14 cellular contexts compared by ENCODE assay signal in the genomic region with DNA sequence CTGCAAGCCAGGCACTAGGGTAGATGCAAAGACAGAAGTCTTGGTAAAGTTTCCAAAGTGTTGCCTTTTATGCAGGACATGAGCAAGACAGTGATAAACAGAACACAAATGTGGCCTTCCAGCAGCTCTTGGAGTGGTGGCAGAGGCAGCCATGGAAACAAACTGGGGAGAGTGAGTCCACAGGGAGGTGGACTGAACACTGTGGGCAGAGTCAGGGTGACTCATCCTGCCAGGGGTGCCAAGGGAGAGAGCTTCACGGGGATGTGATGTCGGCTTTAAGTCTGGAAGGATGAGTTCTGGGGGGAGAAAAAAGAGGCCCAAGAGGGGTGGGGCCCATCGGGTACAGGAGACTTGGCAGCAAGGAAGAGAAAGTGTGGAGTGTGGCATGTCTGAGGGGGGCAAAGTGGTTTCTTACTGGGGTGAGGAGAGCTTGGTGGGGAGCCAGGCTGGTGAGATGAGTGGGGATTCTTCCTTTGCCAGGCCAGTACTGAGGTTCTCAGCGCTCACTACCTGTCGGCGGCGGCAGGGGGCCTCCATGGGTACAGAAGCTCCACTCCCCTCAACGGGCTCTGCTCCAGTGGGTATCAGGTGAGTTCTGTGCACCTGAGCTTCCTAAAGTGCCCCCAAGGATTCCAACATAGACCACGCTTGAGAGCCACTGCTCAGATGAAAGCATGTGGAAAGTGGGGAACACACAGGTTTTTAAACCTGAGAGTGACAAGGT. TPM values are rescaled to one million over a fixed set of nuclear protein-coding genes. Genes with fewer than 3 reads are reported as not detected.
DNase-seq lines count a peak whose midpoint lies in the region; ATAC-seq and TF ChIP-seq lines count a peak whose summit lies in the region.
"Had no signal": no experiment of that assay in that cellular context is flagged by ENCODE, and none has a peak within 500 bp of the region (broad histone marks: within the 10 kb centered on the region; RNA-seq: fewer than 3 reads in every experiment).

No MANE protein-coding gene starts in this region.

- H3F3A ChIP-seq in GM23338 (replicated peaks; ENCODE audit: low read depth) (no peaks in the 10 kb centered on the region), PC-3 (ENCODE audit: low read length, unreplicated experiment) (no peaks in the 10 kb centered on the region)

- no peaks in the 10 kb centered on the region for H3K9me3 ChIP-seq in PC-3 (ENCODE audit: low read length)
- H3K9me3 ChIP-seq: SJCRH30, suprapubic skin had no signal

- BruUV-seq in PC-3 (replicated peaks; lab: Mats Ljungman, UMichigan): no TSS peak

- ATAC-seq in GM23338 (no peak), PC-3 (peak; percentile 68), GM18520 (IDR thresholded peaks at IDR 0.05; ENCODE audit: unreplicated experiment) (no peak), GM18519 (IDR thresholded peaks at IDR 0.05; ENCODE audit: low FRiP score, unreplicated experiment) (no peak)
- ATAC-seq: activated T-cell treated with anti-CD3 and anti-CD28 coated beads, Interleukin-2, amount 50 U/mL, for 72 hours; naive thymus-derived CD8-positive, alpha-beta T cell had no signal

- TF ChIP-seq CTCF in GM23338 (conservative IDR thresholded peaks at IDR 0.05; ENCODE audit: low read depth in 2 of 2) (0 out of 4 replicates have a peak, but pooled peaks of 1 of the 2 experiments have one; percentile 7), PC-3 (conservative IDR thresholded peaks at IDR 0.05; ENCODE audit: low read depth, low read length) (no peak), endothelial cell (IDR thresholded peaks at IDR 0.05; ENCODE audit: unreplicated experiment) (no peak)

- no peaks in the 10 kb centered on the region for H3K9me2 ChIP-seq in GM23338 (ENCODE audit: insufficient read depth)
- H3K9me2 ChIP-seq in PC-3 (replicated peaks; ENCODE audit: low read length): no peaks in the 10 kb centered on the region

- H3K27ac ChIP-seq in GM23338 (ENCODE audit: low read depth): no peak overlapping the region
- no peak overlapping the region for H3K27ac ChIP-seq in PC-3 (ENCODE audit: low read length)
- H3K27ac ChIP-seq: KMS-11, SJCRH30, suprapubic skin had no signal

- H3K4me3 ChIP-seq in GM23338: no peak overlapping the region
- no peak overlapping the region for H3K4me3 ChIP-seq in PC-3 (ENCODE audit: low read length)
- H3K4me3 ChIP-seq: SJCRH30, suprapubic skin had no signal

- H3K4me2 ChIP-seq in GM23338 (no peak overlapping the region), PC-3 (ENCODE audit: low read length) (0 out of 2 replicates have a peak overlapping the region, but pooled peaks have one; percentile 6)
- H3K4me2 ChIP-seq: KMS-11 had no signal

- H3K4me1 Mint-ChIP-seq in GM23338 (peaks cover 42% of the 10 kb centered on the region), endothelial cell (ENCODE audit: unreplicated experiment) (peaks cover 16% of the 10 kb centered on the region)

- H2AFZ ChIP-seq in GM23338 (no peak overlapping the region), PC-3 (ENCODE audit: low read length) (peak overlapping the region; percentile 29; the same call in 1 of the 2 replicates)

- DNase-seq in GM23338 (ENCODE audit: low spot score) (peak; percentile 21), PC-3 (peak; percentile 64), endothelial cell (ENCODE audit: low spot score) (no peak), posterior cingulate gyrus (peak in 8 of 10 donors; percentile 29 to 92 (median 49)), posterior vena cava (ENCODE audit: low spot score) (no peak), NCI-H446 treated with DMSO at 0.1 percent for 48 hours (lab: John Stamatoyannopoulos, UW) (no peak)
- DNase-seq: activated T-cell treated with anti-CD3 and anti-CD28 coated beads, Interleukin-2, amount 50 U/mL, for 72 hours; naive thymus-derived CD8-positive, alpha-beta T cell; NCI-H2029; SJCRH30 had no signal

- H3K36me3 ChIP-seq in GM23338 (ENCODE audit: insufficient read depth): no peaks in the 10 kb centered on the region
- H3K36me3 ChIP-seq in PC-3 (ENCODE audit: low read depth, low read length): no peaks in the 10 kb centered on the region; the same call in 1 of the 2 replicates
- H3K36me3 ChIP-seq: SJCRH30, suprapubic skin had no signal

- peaks cover 11% of the 10 kb centered on the region for H3K27me3 Mint-ChIP-seq in GM23338 (ENCODE audit: insufficient read depth, low read depth, poor library complexity)
- peaks cover 8% of the 10 kb centered on the region for H3K27me3 Mint-ChIP-seq in endothelial cell (ENCODE audit: unreplicated experiment)

- intact Hi-C loops in PC-3 (cut with micrococcal nuclease): no loop called here
- intact Hi-C loops in posterior cingulate gyrus (cut with DNase I): loop anchor here (5.0 to 10.0 kb wide), 2 partner anchors 324 to 1692 kb away; no protein-coding TSS in a partner anchor
- intact Hi-C loops in posterior vena cava (cut with DNase I): loop anchor here in 1 of 2 donors (5.0 kb wide), 1 partner anchor 172 kb away; no protein-coding TSS in a partner anchor

- POLR2A ChIA-PET in PC-3 (lab: Charles Lee; ENCODE audit: unreplicated experiment): interaction anchor here (0.7 kb wide), 1 partner anchor 306 kb away, joined by 3 read pairs; no protein-coding TSS in a partner anchor

- H3K4me3 Mint-ChIP-seq in GM23338: no peak overlapping the region; the same call in 2 of the 3 replicates
- peak overlapping the region; percentile 12 for H3K4me3 Mint-ChIP-seq in endothelial cell (ENCODE audit: unreplicated experiment)
- H3K4me3 Mint-ChIP-seq: activated T-cell treated with anti-CD3 and anti-CD28 coated beads, Interleukin-2, amount 50 U/mL, for 72 hours; naive thymus-derived CD8-positive, alpha-beta T cell had no signal

- no peaks in the 10 kb centered on the region for H3K9me3 Mint-ChIP-seq in GM23338
- H3K9me3 Mint-ChIP-seq in endothelial cell (ENCODE audit: unreplicated experiment): no peaks in the 10 kb centered on the region
- H3K9me3 Mint-ChIP-seq: activated T-cell treated with anti-CD3 and anti-CD28 coated beads, Interleukin-2, amount 50 U/mL, for 72 hours; naive thymus-derived CD8-positive, alpha-beta T cell had no signal

- H3K36me3 Mint-ChIP-seq in GM23338 (ENCODE audit: low read depth): no peaks in the 10 kb centered on the region; the same call in 2 of the 3 replicates
- H3K36me3 Mint-ChIP-seq in endothelial cell (ENCODE audit: low read depth, unreplicated experiment): peaks cover 5% of the 10 kb centered on the region
- H3K36me3 Mint-ChIP-seq: naive thymus-derived CD8-positive, alpha-beta T cell had no signal

- H3K4me1 ChIP-seq in GM23338 (ENCODE audit: insufficient read depth) (peaks cover 22% of the 10 kb centered on the region; the same call in 1 of the 2 replicates), PC-3 (ENCODE audit: insufficient read depth, low read length) (peaks cover 18% of the 10 kb centered on the region)

- no peaks in the 10 kb centered on the region for H3K79me2 ChIP-seq in GM23338 (replicated peaks; ENCODE audit: insufficient read depth)
- H3K79me2 ChIP-seq in PC-3 (ENCODE audit: low read length): no peaks in the 10 kb centered on the region

- H3K27ac Mint-ChIP-seq in GM23338 (no peak overlapping the region), endothelial cell (ENCODE audit: unreplicated experiment) (no peak overlapping the region)
- H3K27ac Mint-ChIP-seq: activated T-cell treated with anti-CD3 and anti-CD28 coated beads, Interleukin-2, amount 50 U/mL, for 72 hours; naive thymus-derived CD8-positive, alpha-beta T cell had no signal

- no peak overlapping the region for H3K9ac ChIP-seq in PC-3 (ENCODE audit: low read length)
- H3K9ac ChIP-seq: KMS-11 had no signal

- CTCF ChIA-PET in PC-3 (lab: Charles Lee): interaction anchor here (1.2 to 1.4 kb wide), 2 partner anchors 121 to 169 kb away, joined by 5 to 21 read pairs; no protein-coding TSS in a partner anchor

- H3K27me3 ChIP-seq in GM23338 (ENCODE audit: insufficient read depth) (peaks cover 7% of the 10 kb centered on the region; the same call in 1 of the 2 replicates), PC-3 (ENCODE audit: low read length) (no peaks in the 10 kb centered on the region)
- H3K27me3 ChIP-seq: SJCRH30 had no signal

- H4K20me1 ChIP-seq in GM23338 (replicated peaks; ENCODE audit: insufficient read depth) (no peaks in the 10 kb centered on the region), PC-3 (ENCODE audit: low read length) (no peaks in the 10 kb centered on the region)

TF ChIP-seq in GM23338, 12 proteins besides CTCF, POLR2A, EP300 and RAD21 (continues in another document):
- TF ChIP-seq ZNF114 (CRISPR knock-in tag; IDR thresholded peaks at IDR 0.05) (no peak), JUNB (IDR thresholded peaks at IDR 0.05; ENCODE audit: unreplicated experiment) (no peak), ZNF331 (CRISPR knock-in tag; IDR thresholded peaks at IDR 0.05; ENCODE audit: low read depth) (no peak), NANOG (IDR thresholded peaks at IDR 0.05; ENCODE audit: borderline replicate concordance) (no peak)
- TF ChIP-seq, protein P1, sequence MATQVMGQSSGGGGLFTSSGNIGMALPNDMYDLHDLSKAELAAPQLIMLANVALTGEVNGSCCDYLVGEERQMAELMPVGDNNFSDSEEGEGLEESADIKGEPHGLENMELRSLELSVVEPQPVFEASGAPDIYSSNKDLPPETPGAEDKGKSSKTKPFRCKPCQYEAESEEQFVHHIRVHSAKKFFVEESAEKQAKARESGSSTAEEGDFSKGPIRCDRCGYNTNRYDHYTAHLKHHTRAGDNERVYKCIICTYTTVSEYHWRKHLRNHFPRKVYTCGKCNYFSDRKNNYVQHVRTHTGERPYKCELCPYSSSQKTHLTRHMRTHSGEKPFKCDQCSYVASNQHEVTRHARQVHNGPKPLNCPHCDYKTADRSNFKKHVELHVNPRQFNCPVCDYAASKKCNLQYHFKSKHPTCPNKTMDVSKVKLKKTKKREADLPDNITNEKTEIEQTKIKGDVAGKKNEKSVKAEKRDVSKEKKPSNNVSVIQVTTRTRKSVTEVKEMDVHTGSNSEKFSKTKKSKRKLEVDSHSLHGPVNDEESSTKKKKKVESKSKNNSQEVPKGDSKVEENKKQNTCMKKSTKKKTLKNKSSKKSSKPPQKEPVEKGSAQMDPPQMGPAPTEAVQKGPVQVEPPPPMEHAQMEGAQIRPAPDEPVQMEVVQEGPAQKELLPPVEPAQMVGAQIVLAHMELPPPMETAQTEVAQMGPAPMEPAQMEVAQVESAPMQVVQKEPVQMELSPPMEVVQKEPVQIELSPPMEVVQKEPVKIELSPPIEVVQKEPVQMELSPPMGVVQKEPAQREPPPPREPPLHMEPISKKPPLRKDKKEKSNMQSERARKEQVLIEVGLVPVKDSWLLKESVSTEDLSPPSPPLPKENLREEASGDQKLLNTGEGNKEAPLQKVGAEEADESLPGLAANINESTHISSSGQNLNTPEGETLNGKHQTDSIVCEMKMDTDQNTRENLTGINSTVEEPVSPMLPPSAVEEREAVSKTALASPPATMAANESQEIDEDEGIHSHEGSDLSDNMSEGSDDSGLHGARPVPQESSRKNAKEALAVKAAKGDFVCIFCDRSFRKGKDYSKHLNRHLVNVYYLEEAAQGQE (IDR thresholded peaks at IDR 0.05; ENCODE audit: unreplicated experiment): no peak

RNA-seq across cellular contexts. Expression of a gene that starts 41.8 kb away (rescaled TPM):
- 10.2 and 11.9 TPM in 2 replicates for total RNA-seq in GM23338 (2014; rRNA removed; shearing (Covaris generic))
- 7.0 and 7.3 TPM in 2 replicates for polyA plus RNA-seq in GM23338 (2016; fragmentation: Nextera tagmentation; extraction: Ambion mirVana)
- total RNA-seq in PC-3 (2014; rRNA removed): 17.8 and 19.4 TPM in 2 replicates
- 4.1 TPM for total RNA-seq in endothelial cell (ENCODE audit: unreplicated experiment)
- 10 to 100 TPM in 1 of 2 donors, 1 to 10 TPM in 1; 9.3 to 13.5 TPM for total RNA-seq in posterior vena cava

Comparison
In these comparisons a context has a peak if more than half of its experiments do, and no peak if none do; other contexts are left out.
1. DNase-seq: peak in GM23338 (single experiment), PC-3 (single experiment) and posterior cingulate gyrus (8 of 10); none in endothelial cell (single experiment), posterior vena cava (single experiment) and NCI-H446 treated with DMSO at 0.1 percent for 48 hours (single experiment).